Comparison of ENCODE assay signal across 18 cellular contexts in the genomic region with DNA sequence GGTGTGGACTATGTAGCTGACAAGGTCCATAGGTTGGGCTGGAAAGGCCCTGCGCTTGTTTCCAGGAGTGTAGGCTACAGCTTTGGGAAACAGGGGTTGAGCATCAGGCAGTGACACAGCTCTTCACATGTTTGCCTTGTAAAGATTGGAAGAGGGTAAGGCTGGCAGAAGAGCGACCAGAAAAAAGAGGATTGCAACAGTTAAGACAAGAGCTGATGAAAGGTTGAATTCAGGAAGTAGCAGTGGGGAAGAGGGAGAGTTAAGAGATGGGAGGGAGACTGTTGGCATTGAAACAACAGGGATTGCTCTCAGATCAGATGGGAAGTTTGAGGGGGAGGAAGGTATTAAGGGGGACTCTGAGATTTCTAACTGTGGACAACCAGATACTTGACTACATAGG.
DNase-seq lines count a peak whose midpoint lies in the region; ATAC-seq and TF ChIP-seq lines count a peak whose summit lies in the region.
"Had no signal": no experiment of that assay in that cellular context is flagged by ENCODE, and none has a peak within 500 bp of the region (broad histone marks: within the 10 kb centered on the region; RNA-seq: fewer than 3 reads in every experiment).

No MANE protein-coding gene starts in this region.

- no peaks in the 10 kb centered on the region for H3K9me3 ChIP-seq in adrenal gland (replicated peaks in 1 of 3)
- no peaks in the 10 kb centered on the region for H3K9me3 ChIP-seq in smooth muscle cell (replicated peaks; ENCODE audit: low read depth)
- H3K9me3 ChIP-seq: Peyer's patch had no signal

- H3F3A ChIP-seq in smooth muscle cell (ENCODE audit: low read depth) = peaks cover 10% of the 10 kb centered on the region

- no peaks in the 10 kb centered on the region for H3K79me2 ChIP-seq in smooth muscle cell (ENCODE audit: low read depth)

- no peak for TF ChIP-seq CTCF in NB4 (IDR thresholded peaks at IDR 0.05; ENCODE audit: low read depth, low read length)
- no peak for TF ChIP-seq CTCF in adrenal gland (IDR thresholded peaks at IDR 0.05)
- TF ChIP-seq CTCF in smooth muscle cell (IDR thresholded peaks at IDR 0.05; ENCODE audit: borderline replicate concordance, insufficient read depth, poor library complexity, severe bottlenecking) = no peak

- H2AFZ ChIP-seq in smooth muscle cell (ENCODE audit: low read depth) = no peak overlapping the region

- H3K27ac ChIP-seq in adrenal gland = peak overlapping the region in 4 of 5 donors; percentile 85 to 95 (median 90)
- H3K27ac ChIP-seq in smooth muscle cell (ENCODE audit: low read depth) = peak overlapping the region; percentile 37
- H3K27ac ChIP-seq: C4-2B, HL-60, Peyer's patch had no signal

- H3K9ac ChIP-seq in smooth muscle cell (ENCODE audit: low read depth) = no peak overlapping the region

- H3K27me3 ChIP-seq in adrenal gland = no peaks in the 10 kb centered on the region
- H3K27me3 ChIP-seq in smooth muscle cell (ENCODE audit: low read depth) = no peaks in the 10 kb centered on the region
- H3K27me3 ChIP-seq: Peyer's patch had no signal

- H3K4me3 ChIP-seq in NB4 (ENCODE audit: low read depth, low read length) = no peak overlapping the region
- no peak overlapping the region for H3K4me3 ChIP-seq in adrenal gland
- H3K4me3 ChIP-seq in smooth muscle cell = no peak overlapping the region
- H3K4me3 ChIP-seq: Peyer's patch had no signal

- ATAC-seq in HG03108 (IDR thresholded peaks at IDR 0.05; ENCODE audit: unreplicated experiment) (no peak), GM18907 (IDR thresholded peaks at IDR 0.05; ENCODE audit: unreplicated experiment) (no peak)
- ATAC-seq: T-cell had no signal

- intact Hi-C loops in adrenal gland (cut with DNase I) = no loop called here

- H3K4me1 ChIP-seq in adrenal gland (replicated peaks in 1 of 2) = peaks cover 25 to 54% of the 10 kb centered on the region in 2 donors
- H3K4me1 ChIP-seq in smooth muscle cell (ENCODE audit: low read depth) = peaks cover 32% of the 10 kb centered on the region

- no peak for TF ChIP-seq POLR2A in NB4 (IDR thresholded peaks at IDR 0.05; ENCODE audit: extremely low read depth, insufficient read length)
- no peak for TF ChIP-seq POLR2A in adrenal gland (IDR thresholded peaks at IDR 0.05)

- 83 to 96% (median 88%) methylated on average over 2 of the region's 2 CpGs for whole genome bisulfite sequencing in adrenal gland, 4 donors
- 58% methylated on average over 2 of the region's 2 CpGs for WGBS in smooth muscle cell (ENCODE audit: low lambda C conversion rate)

- H4K20me1 ChIP-seq in smooth muscle cell (ENCODE audit: low read depth) = no peaks in the 10 kb centered on the region

- H3K4me2 ChIP-seq in smooth muscle cell = no peak overlapping the region

- DNase-seq in NB4 (ENCODE audit: low read depth) (peak; percentile 11), NOMO-1 treated with DMSO at 0.1 percent for 48 hours (lab: John Stamatoyannopoulos, UW; ENCODE audit: unreplicated experiment) (peak; percentile 64), adrenal gland (no peak), smooth muscle cell (lab: John Stamatoyannopoulos, UW; ENCODE audit: unreplicated experiment) (no peak)
- DNase-seq in stimulated activated CD4-positive, alpha-beta T cell treated with anti-CD3 and anti-CD28 coated beads, Interleukin-2, amount 100 ng/mL, for 24 hours = no peak
- DNase-seq: ACHN, HFFc6, IMR-90, NCI-H1105, NCI-H1694 treated with DMSO at 0.1 percent for 48 hours, NCI-H510A, NCI-H82, Peyer's patch, T-cell had no signal

- H3K36me3 ChIP-seq in adrenal gland (replicated peaks in 1 of 2) (no peaks in the 10 kb centered on the region), smooth muscle cell (ENCODE audit: low read depth) (no peaks in the 10 kb centered on the region)
- H3K36me3 ChIP-seq: Peyer's patch had no signal

Comparison
In these comparisons a context has a peak if more than half of its experiments do, and no peak if none do; other contexts are left out.
1. DNase-seq: peak in NB4 (single experiment) and NOMO-1 treated with DMSO at 0.1 percent for 48 hours (single experiment); none in adrenal gland (0 of 7), smooth muscle cell (single experiment) and stimulated activated CD4-positive, alpha-beta T cell treated with anti-CD3 and anti-CD28 coated beads, Interleukin-2, amount 100 ng/mL, for 24 hours (0 of 2).